In genomic region chr20:507933-508332, GRCh38 we compare ENCODE assay signal across 21 cellular contexts. TPM values are rescaled to one million over a fixed set of nuclear protein-coding genes. Genes with fewer than 3 reads are reported as not detected.
DNase-seq lines count a peak whose midpoint lies in the region; ATAC-seq, FAIRE-seq and TF ChIP-seq lines count a peak whose summit lies in the region.
"Had no signal": no experiment of that assay in that cellular context is flagged by ENCODE, and none has a peak within 500 bp of the region (broad histone marks: within the 10 kb centered on the region; RNA-seq: fewer than 3 reads in every experiment).

No MANE protein-coding gene starts in this region.

- no peak overlapping the region for H3K4me3 Mint-ChIP-seq in activated CD4-positive, alpha-beta T cell treated with anti-CD3 and anti-CD28 coated beads, Interleukin-2, amount 10 ng/mL, durations not matched to agents 7 days and 5 days
- H3K4me3 Mint-ChIP-seq in T-cell: no peak overlapping the region
- H3K4me3 Mint-ChIP-seq: B cell had no signal

- CTCF ChIA-PET in SK-N-SH (lab: Yijun Ruan, JAX): interaction anchor here (1.0 to 1.2 kb wide), 3 partner anchors 13 to 231 kb away, joined by 3 to 4 read pairs (median 3); no protein-coding TSS in a partner anchor
- CTCF ChIA-PET in PC-3 (lab: Charles Lee): no interaction called here
- CTCF ChIA-PET in activated CD4-positive, alpha-beta T cell treated with anti-CD3 and anti-CD28 coated beads, Interleukin-2, amount 10 ng/mL, durations not matched to agents 7 days and 5 days (lab: Charles Lee): interaction anchor here (1.1 to 1.3 kb wide), 2 partner anchors 16 to 154 kb away, joined by 3 to 4 read pairs; no protein-coding TSS in a partner anchor
- CTCF ChIA-PET in T-cell (lab: Charles Lee): no interaction called here

- intact Hi-C loops in PC-3 (cut with micrococcal nuclease): no loop called here
- intact Hi-C loops in body of pancreas (cut with DNase I): no loop called here

- no peak overlapping the region for H3K27ac Mint-ChIP-seq in activated CD4-positive, alpha-beta T cell treated with anti-CD3 and anti-CD28 coated beads, Interleukin-2, amount 10 ng/mL, durations not matched to agents 7 days and 5 days
- H3K27ac Mint-ChIP-seq in T-cell: no peak overlapping the region
- H3K27ac Mint-ChIP-seq: B cell had no signal

- no peaks in the 10 kb centered on the region for H3K79me1 ChIP-seq in trophoblast cell (ENCODE audit: low read length)

- H3K27me3 Mint-ChIP-seq in activated CD4-positive, alpha-beta T cell treated with anti-CD3 and anti-CD28 coated beads, Interleukin-2, amount 10 ng/mL, durations not matched to agents 7 days and 5 days: no peaks in the 10 kb centered on the region
- H3K27me3 Mint-ChIP-seq in T-cell: no peaks in the 10 kb centered on the region
- H3K27me3 Mint-ChIP-seq: B cell had no signal

- TF ChIP-seq CTCF in SK-N-SH (IDR thresholded peaks at IDR 0.05): no peak
- TF ChIP-seq CTCF in PC-3 (conservative IDR thresholded peaks at IDR 0.05; ENCODE audit: low read depth, low read length): no peak
- TF ChIP-seq CTCF in body of pancreas (IDR thresholded peaks at IDR 0.05): no peak

- ATAC-seq in SK-N-SH treated with all-trans-retinoic acid at 6 μM for 48 hours (no peak), PC-3 (no peak), body of pancreas (no peak), T-cell (replicated peaks in 1 of 4) (no peak)

- peaks cover 67% of the 10 kb centered on the region for H4K20me1 ChIP-seq in SK-N-SH (ENCODE audit: insufficient read depth)
- peaks cover 57% of the 10 kb centered on the region for H4K20me1 ChIP-seq in PC-3 (ENCODE audit: low read length)

- POLR2A ChIA-PET in SK-N-SH (lab: Yijun Ruan, JAX): interaction anchor here (0.6 kb wide), 1 partner anchor 226 kb away, joined by 3 read pairs; no protein-coding TSS in a partner anchor
- POLR2A ChIA-PET in PC-3 (lab: Charles Lee; ENCODE audit: unreplicated experiment): no interaction called here
- POLR2A ChIA-PET in activated CD4-positive, alpha-beta T cell treated with anti-CD3 and anti-CD28 coated beads, Interleukin-2, amount 10 ng/mL, durations not matched to agents 7 days and 5 days (lab: Charles Lee): no interaction called here
- POLR2A ChIA-PET in T-cell (lab: Charles Lee): no interaction called here

- peaks cover under 1 to 8% of the 10 kb centered on the region in 2 experiments; a peak in 2 of 4 replicates for H3K4me1 ChIP-seq in SK-N-SH (ENCODE audit: control insufficient read depth in 1 of 2, insufficient read depth in 2 of 2, low read depth in 1 of 2, low read length in 1 of 2)
- H3K4me1 ChIP-seq in PC-3 (ENCODE audit: insufficient read depth, low read length): peaks cover 9% of the 10 kb centered on the region
- H3K4me1 ChIP-seq in body of pancreas: peaks cover 54% of the 10 kb centered on the region
- no peaks in the 10 kb centered on the region for H3K4me1 ChIP-seq in trophoblast cell (ENCODE audit: control insufficient read depth in 1 of 2, insufficient read depth in 2 of 2, low read length in 2 of 2)
- H3K4me1 ChIP-seq: HAP-1 had no signal

- H3K18ac ChIP-seq in trophoblast cell (ENCODE audit: low read length): no peak overlapping the region

- no peak overlapping the region for H3K23ac ChIP-seq in trophoblast cell (ENCODE audit: low read length)

- FAIRE-seq in frontal cortex (lab: Jason Lieb, UNC): no peak

- TSS peak; percentile 12 for BruUV-seq in PC-3 (replicated peaks; lab: Mats Ljungman, UMichigan)

- peaks cover 20% of the 10 kb centered on the region for H3K4me1 Mint-ChIP-seq in activated CD4-positive, alpha-beta T cell treated with anti-CD3 and anti-CD28 coated beads, Interleukin-2, amount 10 ng/mL, durations not matched to agents 7 days and 5 days
- peaks cover 27 to 31% (median 31%) of the 10 kb centered on the region in 3 donors for H3K4me1 Mint-ChIP-seq in T-cell

- H3K4ac ChIP-seq in trophoblast cell (ENCODE audit: low read depth, low read length): no peak overlapping the region

- H3K9ac ChIP-seq in SK-N-SH: no peak overlapping the region
- H3K9ac ChIP-seq in PC-3 (ENCODE audit: low read length): no peak overlapping the region
- H3K9ac ChIP-seq in trophoblast cell (ENCODE audit: low read length): no peak overlapping the region
- H3K9ac ChIP-seq: GM23248, KMS-11 had no signal

- H3K27me3 ChIP-seq in SK-N-SH (ENCODE audit: insufficient read depth): no peaks in the 10 kb centered on the region
- H3K27me3 ChIP-seq in PC-3 (ENCODE audit: low read length): no peaks in the 10 kb centered on the region
- no peaks in the 10 kb centered on the region for H3K27me3 ChIP-seq in body of pancreas
- no peaks in the 10 kb centered on the region for H3K27me3 ChIP-seq in trophoblast cell (ENCODE audit: insufficient read depth, low read length)
- H3K27me3 ChIP-seq: Peyer's patch had no signal

- H3K9me3 Mint-ChIP-seq in activated CD4-positive, alpha-beta T cell treated with anti-CD3 and anti-CD28 coated beads, Interleukin-2, amount 10 ng/mL, durations not matched to agents 7 days and 5 days: no peaks in the 10 kb centered on the region
- H3K9me3 Mint-ChIP-seq in T-cell: no peaks in the 10 kb centered on the region

- H2BK12ac ChIP-seq in trophoblast cell (ENCODE audit: low read length): no peak overlapping the region

- peaks cover 36 to 38% of the 10 kb centered on the region in 2 experiments for H3K36me3 ChIP-seq in SK-N-SH (replicated peaks in 1 of 2; ENCODE audit: control insufficient read depth in 1 of 2, insufficient read depth in 2 of 2, low read length in 1 of 2)
- H3K36me3 ChIP-seq in PC-3 (ENCODE audit: low read depth, low read length): peaks cover 49% of the 10 kb centered on the region
- H3K36me3 ChIP-seq in body of pancreas (replicated peaks in 1 of 2; ENCODE audit: insufficient read depth in 1 of 2, low read depth in 2 of 2): peaks cover 0 to 7% of the 10 kb centered on the region in 2 donors
- H3K36me3 ChIP-seq in trophoblast cell (ENCODE audit: control insufficient read depth in 1 of 2, insufficient read depth in 2 of 2, low read length in 2 of 2): peaks cover 20 to 23% of the 10 kb centered on the region in 2 experiments

- H3K79me2 ChIP-seq in SK-N-SH (ENCODE audit: insufficient read depth) (peaks cover 73% of the 10 kb centered on the region), PC-3 (ENCODE audit: low read length) (peaks cover 70% of the 10 kb centered on the region), trophoblast cell (ENCODE audit: control insufficient read depth, insufficient read depth, low read length, poor library complexity) (peaks cover 2% of the 10 kb centered on the region)

- no peak overlapping the region for H2BK120ac ChIP-seq in trophoblast cell (ENCODE audit: insufficient read depth, low read length, poor library complexity)

- TF ChIP-seq RAD21 in SK-N-SH (IDR thresholded peaks at IDR 0.05; ENCODE audit: low read length): no peak

- H3F3A ChIP-seq in SK-N-SH (replicated peaks; ENCODE audit: insufficient read depth) (no peaks in the 10 kb centered on the region), PC-3 (ENCODE audit: low read length, unreplicated experiment) (no peaks in the 10 kb centered on the region)

- no peak overlapping the region for H3K4me2 ChIP-seq in SK-N-SH
- H3K4me2 ChIP-seq in PC-3 (ENCODE audit: low read length): no peak overlapping the region
- H3K4me2 ChIP-seq in trophoblast cell (ENCODE audit: low read length): no peak overlapping the region
- H3K4me2 ChIP-seq: KMS-11 had no signal

- peaks cover 38% of the 10 kb centered on the region for H3K36me3 Mint-ChIP-seq in activated CD4-positive, alpha-beta T cell treated with anti-CD3 and anti-CD28 coated beads, Interleukin-2, amount 10 ng/mL, durations not matched to agents 7 days and 5 days (ENCODE audit: low read depth)
- H3K36me3 Mint-ChIP-seq in T-cell: peaks cover 26% of the 10 kb centered on the region

- no peak overlapping the region for H2AFZ ChIP-seq in SK-N-SH (ENCODE audit: low read depth)
- H2AFZ ChIP-seq in PC-3 (ENCODE audit: low read length): no peak overlapping the region
- H2AFZ ChIP-seq in trophoblast cell (ENCODE audit: insufficient read depth, low read length, poor library complexity): no peak overlapping the region
- H2AFZ ChIP-seq: GM23248 had no signal

- no peak overlapping the region for H4K8ac ChIP-seq in trophoblast cell (ENCODE audit: low read depth, low read length)

- H3K4me3 ChIP-seq in SK-N-SH (ENCODE audit: low read depth in 2 of 2, low read length in 1 of 2) (no peak overlapping the region), PC-3 (ENCODE audit: low read length) (no peak overlapping the region), body of pancreas (no peak overlapping the region), trophoblast cell (ENCODE audit: low read depth, low read length) (no peak overlapping the region)
- H3K4me3 ChIP-seq: GM23248, HAP-1, Peyer's patch had no signal

- no peak for TF ChIP-seq POLR2A in body of pancreas (IDR thresholded peaks at IDR 0.05)

- H3K27ac ChIP-seq in SK-N-SH (ENCODE audit: low read depth in 2 of 2, low read length in 1 of 2) (peak overlapping the region; percentile 6 to 11; a peak in 1 of 4 replicates), PC-3 (ENCODE audit: low read length) (no peak overlapping the region), body of pancreas (peak overlapping the region; percentile 26 to 74 (median 48)), trophoblast cell (ENCODE audit: low read depth, low read length) (no peak overlapping the region)
- H3K27ac ChIP-seq: GM23248, KMS-11 had no signal

- H2AK5ac ChIP-seq in trophoblast cell (ENCODE audit: low read length): no peak overlapping the region

- H3K9me2 ChIP-seq in SK-N-SH (no peaks in the 10 kb centered on the region), PC-3 (replicated peaks; ENCODE audit: low read length) (no peaks in the 10 kb centered on the region)

- no peak overlapping the region for H3K14ac ChIP-seq in trophoblast cell (ENCODE audit: low read length)

- DNase-seq in SK-N-SH: no peak
- no peak for DNase-seq in PC-3
- no peak for DNase-seq in body of pancreas
- peak; percentile 13 to 68 for DNase-seq in trophoblast cell
- DNase-seq in frontal cortex (ENCODE audit: low spot score in 2 of 2): no peak
- no peak for DNase-seq in activated CD4-positive, alpha-beta T cell treated with anti-CD3 and anti-CD28 coated beads, Interleukin-2, amount 10 ng/mL, durations not matched to agents 7 days and 5 days
- no peak for DNase-seq in T-cell
- DNase-seq: 8988T, DMS 273 treated with DMSO at 0.1 percent for 48 hours, GDM1, NCI-H1417 treated with DMSO at 0.1 percent for 48 hours, NCI-H1930, NCI-H2171, NCI-H526, Peyer's patch, Right ventricle myocardium superior had no signal

- no peak overlapping the region for H4K91ac ChIP-seq in trophoblast cell (ENCODE audit: low read depth, low read length)

- no peaks in the 10 kb centered on the region for H3K9me3 ChIP-seq in SK-N-SH
- H3K9me3 ChIP-seq in PC-3 (ENCODE audit: low read length): no peaks in the 10 kb centered on the region
- no peaks in the 10 kb centered on the region for H3K9me3 ChIP-seq in body of pancreas
- no peaks in the 10 kb centered on the region for H3K9me3 ChIP-seq in trophoblast cell (ENCODE audit: insufficient read depth, low read depth, low read length)
- H3K9me3 ChIP-seq: HAP-1, Peyer's patch had no signal

- H2BK5ac ChIP-seq in trophoblast cell (ENCODE audit: low read depth, low read length, poor library complexity): no peak overlapping the region

- WGBS in SK-N-SH (ENCODE audit: low lambda C conversion rate): 93% methylated on average over 5 of the region's 5 CpGs
- 49 to 52% methylated on average over 5 of the region's 5 CpGs for WGBS in body of pancreas, 2 donors
- WGBS in trophoblast cell (ENCODE audit: extremely low coverage, insufficient coverage, insufficient read length): no CpG with 5 or more reads among the region's 5 CpGs

- no peak for TF ChIP-seq EP300 in SK-N-SH (IDR thresholded peaks at IDR 0.05; ENCODE audit: borderline replicate concordance in 1 of 2, low read depth in 1 of 2, low read length in 1 of 2)

- no peak overlapping the region for H4K12ac ChIP-seq in trophoblast cell (ENCODE audit: low read depth, low read length)

RNA-seq across cellular contexts. Expression of gene CSNK2A1, which starts 35.7 kb away (rescaled TPM):
- polyA plus RNA-seq in SK-N-SH (2012; rRNA removed): 61.9 and 71.4 TPM in 2 replicates
- polyA plus RNA-seq in SK-N-SH (2012; cell fraction: cytosol; rRNA removed): 69.0 and 79.0 TPM in 2 replicates
- polyA plus RNA-seq in SK-N-SH (2012; cell fraction: nucleus; rRNA removed): 53.1 and 66.8 TPM in 2 replicates
- total RNA-seq in PC-3 (2014; rRNA removed): 147 and 161 TPM in 2 replicates
- 10 to 100 TPM; 40.5 to 52.7 TPM for total RNA-seq in body of pancreas
- 150 and 154 TPM in 2 replicates for polyA plus RNA-seq in trophoblast cell (2013)
- 179 TPM for total RNA-seq in frontal cortex
- 100 to 1,000 TPM; 111 to 133 TPM for total RNA-seq in activated CD4-positive, alpha-beta T cell treated with anti-CD3 and anti-CD28 coated beads, Interleukin-2, amount 10 ng/mL, durations not matched to agents 7 days and 5 days
- 10 to 100 TPM; 73.7 to 84.4 (median 77.4) TPM for total RNA-seq in T-cell

RNA-seq across cellular contexts. Expression of gene TBC1D20, which starts 45.6 kb away (rescaled TPM):
- 27.7 and 37.7 TPM in 2 replicates for polyA plus RNA-seq in SK-N-SH (2012; rRNA removed)
- 23.1 and 27.8 TPM in 2 replicates for polyA plus RNA-seq in SK-N-SH (2012; cell fraction: cytosol; rRNA removed)
- polyA plus RNA-seq in SK-N-SH (2012; cell fraction: nucleus; rRNA removed): 42.6 and 45.1 TPM in 2 replicates
- total RNA-seq in PC-3 (2014; rRNA removed) (24.2 and 26.3 TPM in 2 replicates), body of pancreas (10 to 100 TPM; 16.3 to 27.4 TPM), frontal cortex (12.6 TPM), T-cell (10 to 100 TPM; 28.9 to 42.7 (median 39.5) TPM)
- 41.1 and 43.4 TPM in 2 replicates for polyA plus RNA-seq in trophoblast cell (2013)
- 10 to 100 TPM; 29.3 to 31.6 TPM for total RNA-seq in activated CD4-positive, alpha-beta T cell treated with anti-CD3 and anti-CD28 coated beads, Interleukin-2, amount 10 ng/mL, durations not matched to agents 7 days and 5 days

Comparison
In these comparisons a context has a peak if more than half of its experiments do, and no peak if none do; other contexts are left out.
1. DNase-seq: peak in trophoblast cell (2 of 2); none in SK-N-SH (single experiment), PC-3 (single experiment), body of pancreas (0 of 4), frontal cortex (0 of 2), activated CD4-positive, alpha-beta T cell treated with anti-CD3 and anti-CD28 coated beads, Interleukin-2, amount 10 ng/mL, durations not matched to agents 7 days and 5 days (single experiment) and T-cell (0 of 34).
2. H3K27ac ChIP-seq: peak in SK-N-SH (2 of 2) and body of pancreas (4 of 4); none in PC-3 (single experiment) and trophoblast cell (single experiment).
3. CTCF ChIA-PET loops: an anchor here in SK-N-SH (1.0 to 1.2 kb wide) and activated CD4-positive, alpha-beta T cell treated with anti-CD3 and anti-CD28 coated beads, Interleukin-2, amount 10 ng/mL, durations not matched to agents 7 days and 5 days (1.1 to 1.3 kb wide); none called in PC-3 and T-cell.